2 cellular contexts compared by ENCODE assay signal in the genomic region with DNA sequence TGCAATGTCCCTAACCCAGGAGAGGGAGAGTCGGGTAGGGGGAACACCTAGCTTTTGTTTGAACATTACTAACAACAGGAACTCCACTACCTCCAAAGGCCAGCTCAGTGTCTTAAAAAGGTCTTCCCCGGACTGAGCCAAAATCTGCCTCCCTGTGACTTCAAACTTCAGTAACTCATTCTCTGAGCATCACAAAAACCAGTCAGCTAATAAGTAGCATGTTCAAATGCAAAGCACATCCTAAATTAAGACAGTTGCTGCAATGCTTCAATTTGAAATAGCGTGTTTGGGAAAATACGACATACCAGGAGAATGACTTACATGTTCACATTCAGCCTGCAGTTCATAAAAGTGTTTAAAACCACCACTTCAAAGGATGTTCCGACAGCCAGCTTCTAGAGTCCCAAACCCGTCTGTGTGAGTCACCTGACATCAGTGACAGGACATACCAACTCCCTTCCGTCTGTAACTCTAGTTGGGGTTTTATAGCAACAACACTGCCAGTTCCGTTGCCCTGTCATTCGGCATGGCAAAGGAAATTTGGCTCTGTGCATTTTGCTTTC.
TF ChIP-seq lines count a peak whose summit lies in the region.

No MANE protein-coding gene starts in this region.

TF ChIP-seq in A549, 52 proteins besides CTCF, POLR2A, EP300 and RAD21:
- TF ChIP-seq POLR2AphosphoS2 (conservative IDR thresholded peaks at IDR 0.05; ENCODE audit: low read length), result no peak
- no peak for TF ChIP-seq REST (IDR thresholded peaks at IDR 0.05)
- no peak for TF ChIP-seq MAZ (IDR thresholded peaks at IDR 0.05; ENCODE audit: borderline replicate concordance, low read depth, low read length)
- no peak for TF ChIP-seq HOXB13 (CRISPR knock-in tag; IDR thresholded peaks at IDR 0.05; ENCODE audit: low read depth)
- TF ChIP-seq, protein P1, sequence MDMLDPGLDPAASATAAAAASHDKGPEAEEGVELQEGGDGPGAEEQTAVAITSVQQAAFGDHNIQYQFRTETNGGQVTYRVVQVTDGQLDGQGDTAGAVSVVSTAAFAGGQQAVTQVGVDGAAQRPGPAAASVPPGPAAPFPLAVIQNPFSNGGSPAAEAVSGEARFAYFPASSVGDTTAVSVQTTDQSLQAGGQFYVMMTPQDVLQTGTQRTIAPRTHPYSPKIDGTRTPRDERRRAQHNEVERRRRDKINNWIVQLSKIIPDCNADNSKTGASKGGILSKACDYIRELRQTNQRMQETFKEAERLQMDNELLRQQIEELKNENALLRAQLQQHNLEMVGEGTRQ (IDR thresholded peaks at IDR 0.05), result no peak
- TF ChIP-seq JUN (IDR thresholded peaks at IDR 0.05), result peak in 1 of 2 experiments; percentile 57; a peak in 3 of 5 replicates
- TF ChIP-seq GATA3 (IDR thresholded peaks at IDR 0.05; ENCODE audit: borderline replicate concordance), result peak; percentile 58
- TF ChIP-seq MYC (IDR thresholded peaks at IDR 0.05; ENCODE audit: borderline replicate concordance, low read length), result no peak
- TF ChIP-seq BCL3 (IDR thresholded peaks at IDR 0.05), result peak; percentile 24; the same call in 1 of the 3 replicates
- TF ChIP-seq, protein P2, sequence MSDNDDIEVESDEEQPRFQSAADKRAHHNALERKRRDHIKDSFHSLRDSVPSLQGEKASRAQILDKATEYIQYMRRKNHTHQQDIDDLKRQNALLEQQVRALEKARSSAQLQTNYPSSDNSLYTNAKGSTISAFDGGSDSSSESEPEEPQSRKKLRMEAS (IDR thresholded peaks at IDR 0.05), result 0 out of 2 replicates have a peak, but pooled peaks have one; percentile 21
- TF ChIP-seq HOXB5 (CRISPR knock-in tag; IDR thresholded peaks at IDR 0.05), result no peak
- TF ChIP-seq FOSL2 (IDR thresholded peaks at IDR 0.05), result peak; percentile 69
- peak; percentile 43; the same call in 1 of the 2 replicates for TF ChIP-seq FOSL2 (CRISPR knock-in tag; IDR thresholded peaks at IDR 0.05)
- TF ChIP-seq, protein P3, sequence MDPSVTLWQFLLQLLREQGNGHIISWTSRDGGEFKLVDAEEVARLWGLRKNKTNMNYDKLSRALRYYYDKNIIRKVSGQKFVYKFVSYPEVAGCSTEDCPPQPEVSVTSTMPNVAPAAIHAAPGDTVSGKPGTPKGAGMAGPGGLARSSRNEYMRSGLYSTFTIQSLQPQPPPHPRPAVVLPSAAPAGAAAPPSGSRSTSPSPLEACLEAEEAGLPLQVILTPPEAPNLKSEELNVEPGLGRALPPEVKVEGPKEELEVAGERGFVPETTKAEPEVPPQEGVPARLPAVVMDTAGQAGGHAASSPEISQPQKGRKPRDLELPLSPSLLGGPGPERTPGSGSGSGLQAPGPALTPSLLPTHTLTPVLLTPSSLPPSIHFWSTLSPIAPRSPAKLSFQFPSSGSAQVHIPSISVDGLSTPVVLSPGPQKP (IDR thresholded peaks at IDR 0.05; ENCODE audit: low read depth, low read length), result no peak
- no peak for TF ChIP-seq CHD4 (IDR thresholded peaks at IDR 0.05; ENCODE audit: borderline replicate concordance)
- peak; percentile 85 for TF ChIP-seq JUNB (IDR thresholded peaks at IDR 0.05)
- TF ChIP-seq RFX5 (IDR thresholded peaks at IDR 0.05), result no peak
- TF ChIP-seq CHD2 (IDR thresholded peaks at IDR 0.05; ENCODE audit: low read length, partially characterized antibody), result no peak
- TF ChIP-seq MAFK (IDR thresholded peaks at IDR 0.05; ENCODE audit: partially characterized antibody), result no peak
- TF ChIP-seq, protein P4, sequence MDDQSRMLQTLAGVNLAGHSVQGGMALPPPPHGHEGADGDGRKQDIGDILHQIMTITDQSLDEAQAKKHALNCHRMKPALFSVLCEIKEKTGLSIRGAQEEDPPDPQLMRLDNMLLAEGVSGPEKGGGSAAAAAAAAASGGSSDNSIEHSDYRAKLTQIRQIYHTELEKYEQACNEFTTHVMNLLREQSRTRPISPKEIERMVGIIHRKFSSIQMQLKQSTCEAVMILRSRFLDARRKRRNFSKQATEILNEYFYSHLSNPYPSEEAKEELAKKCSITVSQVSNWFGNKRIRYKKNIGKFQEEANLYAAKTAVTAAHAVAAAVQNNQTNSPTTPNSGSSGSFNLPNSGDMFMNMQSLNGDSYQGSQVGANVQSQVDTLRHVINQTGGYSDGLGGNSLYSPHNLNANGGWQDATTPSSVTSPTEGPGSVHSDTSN (IDR thresholded peaks at IDR 0.05), result no peak
- no peak for TF ChIP-seq E2F6 (IDR thresholded peaks at IDR 0.05; ENCODE audit: borderline replicate concordance, low read depth)

TF ChIP-seq in HepG2, 621 proteins besides CTCF, POLR2A, EP300 and RAD21 (continues in another document):
- TF ChIP-seq ZBTB3 (CRISPR knock-in tag; IDR thresholded peaks at IDR 0.05; ENCODE audit: borderline replicate concordance, low read depth) (0 out of 2 replicates have a peak, but pooled peaks have one; percentile 31), ZNF766 (CRISPR knock-in tag; IDR thresholded peaks at IDR 0.05; ENCODE audit: borderline replicate concordance) (no peak), FOSL1 (CRISPR knock-in tag; IDR thresholded peaks at IDR 0.05; ENCODE audit: borderline replicate concordance) (peak; percentile 68; the same call in 1 of the 2 replicates), PATZ1 (CRISPR knock-in tag; IDR thresholded peaks at IDR 0.05) (peak; percentile 14; the same call in 1 of the 2 replicates), TARDBP (CRISPR knock-in tag; IDR thresholded peaks at IDR 0.05) (peak; percentile 67; the same call in 1 of the 2 replicates), ERF (CRISPR knock-in tag; IDR thresholded peaks at IDR 0.05) (0 out of 2 replicates have a peak, but pooled peaks have one; percentile 41), RERE (CRISPR knock-in tag; IDR thresholded peaks at IDR 0.05; ENCODE audit: low read depth) (0 out of 2 replicates have a peak, but pooled peaks have one; percentile 12), ZBTB37 (CRISPR knock-in tag; IDR thresholded peaks at IDR 0.05) (no peak), SSRP1 (CRISPR knock-in tag; IDR thresholded peaks at IDR 0.05) (no peak), ATF4 (CRISPR knock-in tag; IDR thresholded peaks at IDR 0.05) (peak in 1 of 2 experiments; percentile 41; a peak in 1 of 4 replicates), TEAD3 (CRISPR knock-in tag; optimal IDR thresholded peaks at IDR 0.05; ENCODE audit: borderline replicate concordance) (peak; percentile 90), KLF16 (CRISPR knock-in tag; IDR thresholded peaks at IDR 0.05) (0 out of 4 replicates have a peak, but pooled peaks of 1 of the 2 experiments have one; percentile 17), ZNF569 (CRISPR knock-in tag; IDR thresholded peaks at IDR 0.05; ENCODE audit: borderline replicate concordance) (no peak), ZBTB34 (CRISPR knock-in tag; IDR thresholded peaks at IDR 0.05) (0 out of 2 replicates have a peak, but pooled peaks have one; percentile 22), FOSL2 (CRISPR knock-in tag; IDR thresholded peaks at IDR 0.05) (peak; percentile 97), FOXC1 (CRISPR knock-in tag; IDR thresholded peaks at IDR 0.05; ENCODE audit: borderline replicate concordance) (0 out of 2 replicates have a peak, but pooled peaks have one; percentile 64), JUN (CRISPR knock-in tag; IDR thresholded peaks at IDR 0.05) (peak; percentile 62; the same call in 1 of the 2 replicates), ZFP36L2 (CRISPR knock-in tag; IDR thresholded peaks at IDR 0.05) (no peak), ZNF7 (CRISPR knock-in tag; IDR thresholded peaks at IDR 0.05) (no peak)
- TF ChIP-seq, protein P5, sequence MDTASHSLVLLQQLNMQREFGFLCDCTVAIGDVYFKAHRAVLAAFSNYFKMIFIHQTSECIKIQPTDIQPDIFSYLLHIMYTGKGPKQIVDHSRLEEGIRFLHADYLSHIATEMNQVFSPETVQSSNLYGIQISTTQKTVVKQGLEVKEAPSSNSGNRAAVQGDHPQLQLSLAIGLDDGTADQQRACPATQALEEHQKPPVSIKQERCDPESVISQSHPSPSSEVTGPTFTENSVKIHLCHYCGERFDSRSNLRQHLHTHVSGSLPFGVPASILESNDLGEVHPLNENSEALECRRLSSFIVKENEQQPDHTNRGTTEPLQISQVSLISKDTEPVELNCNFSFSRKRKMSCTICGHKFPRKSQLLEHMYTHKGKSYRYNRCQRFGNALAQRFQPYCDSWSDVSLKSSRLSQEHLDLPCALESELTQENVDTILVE (CRISPR knock-in tag; IDR thresholded peaks at IDR 0.05), result peak; percentile 65; the same call in 1 of the 2 replicates
